Comparison of ENCODE assay signal across 11 cellular contexts in the genomic region with DNA sequence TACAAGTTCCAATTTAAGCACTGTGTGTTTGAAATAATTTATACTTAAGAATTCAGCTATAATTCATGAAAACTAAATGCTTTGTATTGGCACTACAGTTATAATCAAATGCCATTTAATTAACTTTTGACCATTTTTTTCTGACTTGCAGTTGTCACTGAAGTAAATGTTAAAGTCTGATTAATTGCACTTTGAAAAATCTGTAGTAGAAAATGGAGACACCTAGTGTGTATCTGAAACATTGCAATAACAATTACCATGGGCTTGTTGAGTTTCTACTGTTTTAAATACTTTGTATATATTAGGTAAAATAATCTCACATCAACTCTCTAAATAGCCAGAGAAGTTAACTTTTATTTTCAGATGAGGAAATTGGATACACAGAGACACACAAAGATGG.
DNase-seq lines count a peak whose midpoint lies in the region; ATAC-seq and TF ChIP-seq lines count a peak whose summit lies in the region.
"Had no signal": no experiment of that assay in that cellular context is flagged by ENCODE, and none has a peak within 500 bp of the region (broad histone marks: within the 10 kb centered on the region; RNA-seq: fewer than 3 reads in every experiment).

No MANE protein-coding gene starts in this region.

- ATAC-seq in GM21515 (IDR thresholded peaks at IDR 0.05; ENCODE audit: unreplicated experiment): no peak

- peak; percentile 19 for DNase-seq in NCI-H2171 treated with DMSO at 0.1 percent for 48 hours (lab: John Stamatoyannopoulos, UW)
- DNase-seq in NCI-H2171 (lab: John Stamatoyannopoulos, UW): no peak
- peak; percentile 20 for DNase-seq in LoVo (ENCODE audit: low spot score)
- DNase-seq in cardiac fibroblast (ENCODE audit: low read depth in 2 of 2): peak; percentile 9 to 20
- no peak for DNase-seq in osteocyte (ENCODE audit: extremely low spot score, unreplicated experiment)
- DNase-seq in DMS79 (lab: John Stamatoyannopoulos, UW): no peak
- DNase-seq in UCSD-AML1 (lab: John Stamatoyannopoulos, UW; ENCODE audit: unreplicated experiment): no peak

- H3K4me1 Mint-ChIP-seq in osteocyte (ENCODE audit: unreplicated experiment): no peaks in the 10 kb centered on the region
- H3K4me1 Mint-ChIP-seq: B cell had no signal

- H3K27ac Mint-ChIP-seq in osteocyte (ENCODE audit: unreplicated experiment): no peak overlapping the region
- H3K27ac Mint-ChIP-seq: B cell; T-helper 1 cell treated with Interleukin-12 subunit alpha and Interleukin-12 subunit beta and Interleukin-4 antibody, amounts not matched to agents 30 μg/mL and 1 μg/mL, for 36 hours had no signal

- peaks cover 13% of the 10 kb centered on the region for H3K27me3 Mint-ChIP-seq in osteocyte (ENCODE audit: unreplicated experiment)
- H3K27me3 Mint-ChIP-seq: B cell had no signal

- TF ChIP-seq CTCF in cardiac fibroblast (IDR thresholded peaks at IDR 0.05; ENCODE audit: low read depth, low read length) (peak; percentile 9), osteocyte (IDR thresholded peaks at IDR 0.05) (peak; percentile 54)

- no peak overlapping the region for H3K4me3 Mint-ChIP-seq in osteocyte (ENCODE audit: unreplicated experiment)
- H3K4me3 Mint-ChIP-seq: B cell; T-helper 1 cell treated with Interleukin-12 subunit alpha and Interleukin-12 subunit beta and Interleukin-4 antibody, amounts not matched to agents 30 μg/mL and 1 μg/mL, for 36 hours had no signal

- H3K9me3 Mint-ChIP-seq in osteocyte (ENCODE audit: unreplicated experiment): no peaks in the 10 kb centered on the region
- H3K9me3 Mint-ChIP-seq: T-helper 1 cell treated with Interleukin-12 subunit alpha and Interleukin-12 subunit beta and Interleukin-4 antibody, amounts not matched to agents 30 μg/mL and 1 μg/mL, for 36 hours had no signal

- H3K4me3 ChIP-seq in cardiac fibroblast (replicated peaks in 1 of 2; ENCODE audit: low read depth in 2 of 2, low read length in 2 of 2): no peak overlapping the region
- H3K4me3 ChIP-seq: right atrium auricular region had no signal

- no peaks in the 10 kb centered on the region for H3K36me3 Mint-ChIP-seq in osteocyte (ENCODE audit: unreplicated experiment)

Comparison
In these comparisons a context has a peak if more than half of its experiments do, and no peak if none do; other contexts are left out.
1. DNase-seq: peak in NCI-H2171 treated with DMSO at 0.1 percent for 48 hours (single experiment), LoVo (single experiment) and cardiac fibroblast (2 of 2); none in NCI-H2171 (single experiment), osteocyte (single experiment), DMS79 (single experiment) and UCSD-AML1 (single experiment).